In genomic region chr15:67906382-67906781, GRCh38 we compare ENCODE assay signal across 19 cellular contexts.
DNase-seq lines count a peak whose midpoint lies in the region; ATAC-seq, FAIRE-seq and TF ChIP-seq lines count a peak whose summit lies in the region.
"Had no signal": no experiment of that assay in that cellular context is flagged by ENCODE, and none has a peak within 500 bp of the region (broad histone marks: within the 10 kb centered on the region; RNA-seq: fewer than 3 reads in every experiment).

No MANE protein-coding gene starts in this region.

- H3K79me2 ChIP-seq in GM23338 (replicated peaks; ENCODE audit: insufficient read depth): no peaks in the 10 kb centered on the region

- peaks cover 25% of the 10 kb centered on the region; the same call in 2 of the 3 replicates for H3K36me3 Mint-ChIP-seq in GM23338 (ENCODE audit: low read depth)

- no peak for FAIRE-seq in RCC 7860 (lab: Jason Lieb, UNC)

- H3K4me1 Mint-ChIP-seq in GM23338: peaks cover 9% of the 10 kb centered on the region; the same call in 2 of the 3 replicates
- H3K4me1 Mint-ChIP-seq: activated CD4-positive, alpha-beta T cell treated with anti-CD3 and anti-CD28 coated beads for 36 hours; neural crest cell had no signal

- H3K9me3 ChIP-seq in BE2C: peaks cover 9% of the 10 kb centered on the region
- H3K9me3 ChIP-seq in WERI-Rb-1 (ENCODE audit: severe bottlenecking): peaks cover 12% of the 10 kb centered on the region

- H3K4me3 Mint-ChIP-seq in GM23338: no peak overlapping the region
- H3K4me3 Mint-ChIP-seq: activated CD4-positive, alpha-beta T cell treated with anti-CD3 and anti-CD28 coated beads for 36 hours; activated T-cell treated with anti-CD3 and anti-CD28 coated beads, Interleukin-2, amount 50 U/mL, for 4 hours; neural crest cell had no signal

- no peak overlapping the region for H3K4me2 ChIP-seq in GM23338

- DNase-seq in BE2C (no peak), GM23338 (ENCODE audit: low spot score) (peak; percentile 47), WERI-Rb-1 (peak; percentile 30), left ventricle myocardium superior (no peak), T-helper 9 cell (no peak), RCC 7860 (ENCODE audit: low spot score) (no peak)
- DNase-seq: activated CD4-positive, alpha-beta T cell treated with anti-CD3 and anti-CD28 coated beads for 36 hours; activated T-cell treated with anti-CD3 and anti-CD28 coated beads, Interleukin-2, amount 50 U/mL, for 4 hours; amygdala; COR-L47; effector memory CD4-positive, alpha-beta T cell; glutamatergic neuron; left lung; NCI-H1048; NCI-H510A treated with DMSO at 0.1 percent for 48 hours had no signal

- no peaks in the 10 kb centered on the region for H3F3A ChIP-seq in GM23338 (replicated peaks; ENCODE audit: low read depth)

- no peaks in the 10 kb centered on the region for H3K27me3 ChIP-seq in BE2C
- H3K27me3 ChIP-seq in GM23338 (ENCODE audit: insufficient read depth): no peaks in the 10 kb centered on the region
- no peaks in the 10 kb centered on the region for H3K27me3 ChIP-seq in WERI-Rb-1 (ENCODE audit: insufficient read depth, low read depth, severe bottlenecking)
- H3K27me3 ChIP-seq: left lung had no signal

- TF ChIP-seq CTCF in BE2C (IDR thresholded peaks at IDR 0.05; ENCODE audit: low read depth, low read length) (peak; percentile 42), GM23338 (conservative IDR thresholded peaks at IDR 0.05; ENCODE audit: low read depth in 2 of 2) (peak; percentile 59 to 68), WERI-Rb-1 (IDR thresholded peaks at IDR 0.05; ENCODE audit: low read depth, low read length) (peak; percentile 42; the same call in 1 of the 2 replicates)

- H3K9me3 Mint-ChIP-seq in GM23338: peaks cover 40% of the 10 kb centered on the region

- ATAC-seq in GM23338: peak; percentile 57
- peak; percentile 67 for ATAC-seq in left ventricle myocardium superior
- ATAC-seq in HG02852 (IDR thresholded peaks at IDR 0.05; ENCODE audit: unreplicated experiment): no peak
- no peak for ATAC-seq in HG02884 (IDR thresholded peaks at IDR 0.05; ENCODE audit: unreplicated experiment)
- ATAC-seq: activated CD4-positive, alpha-beta T cell treated with anti-CD3 and anti-CD28 coated beads for 36 hours; activated T-cell treated with anti-CD3 and anti-CD28 coated beads, Interleukin-2, amount 50 U/mL, for 4 hours; left lung had no signal

- H3K4me1 ChIP-seq in BE2C: no peaks in the 10 kb centered on the region
- peaks cover 8% of the 10 kb centered on the region; the same call in 1 of the 2 replicates for H3K4me1 ChIP-seq in GM23338 (ENCODE audit: insufficient read depth)
- H3K4me1 ChIP-seq: left lung had no signal

- no peaks in the 10 kb centered on the region for H4K20me1 ChIP-seq in GM23338 (replicated peaks; ENCODE audit: insufficient read depth)

- H3K4me3 ChIP-seq in BE2C (ENCODE audit: low read depth, low read length): no peak overlapping the region
- no peak overlapping the region for H3K4me3 ChIP-seq in GM23338
- H3K4me3 ChIP-seq in WERI-Rb-1 (ENCODE audit: low read depth, low read length): no peak overlapping the region
- H3K4me3 ChIP-seq: left lung, skin epidermis had no signal

- no peaks in the 10 kb centered on the region; the same call in 1 of the 2 replicates for H3K9me2 ChIP-seq in GM23338 (ENCODE audit: insufficient read depth)

- peaks cover 3% of the 10 kb centered on the region for H3K27me3 Mint-ChIP-seq in GM23338 (ENCODE audit: insufficient read depth, low read depth, poor library complexity)

- no peak overlapping the region for H3K27ac Mint-ChIP-seq in GM23338
- H3K27ac Mint-ChIP-seq: activated CD4-positive, alpha-beta T cell treated with anti-CD3 and anti-CD28 coated beads for 36 hours had no signal

- H2AFZ ChIP-seq in GM23338: no peak overlapping the region

- no peaks in the 10 kb centered on the region for H3K36me3 ChIP-seq in BE2C
- no peaks in the 10 kb centered on the region; the same call in 1 of the 2 replicates for H3K36me3 ChIP-seq in GM23338 (ENCODE audit: insufficient read depth)
- H3K36me3 ChIP-seq in WERI-Rb-1: no peaks in the 10 kb centered on the region
- H3K36me3 ChIP-seq: left lung had no signal

- intact Hi-C loops in left ventricle myocardium superior (cut with micrococcal nuclease): no loop called here

- H3K27ac ChIP-seq in GM23338 (ENCODE audit: low read depth) (no peak overlapping the region), WERI-Rb-1 (no peak overlapping the region)
- H3K27ac ChIP-seq: left lung, skin epidermis had no signal

TF ChIP-seq in GM23338, 12 proteins besides CTCF, POLR2A, EP300 and RAD21 (continues in another document):
- TF ChIP-seq POLR2AphosphoS5 (IDR thresholded peaks at IDR 0.05; ENCODE audit: low read depth) (no peak), JUNB (IDR thresholded peaks at IDR 0.05; ENCODE audit: unreplicated experiment) (no peak), ETS1 (IDR thresholded peaks at IDR 0.05) (no peak), ZNF462 (CRISPR knock-in tag; IDR thresholded peaks at IDR 0.05) (no peak), NANOG (IDR thresholded peaks at IDR 0.05; ENCODE audit: borderline replicate concordance) (no peak)

Comparison
In these comparisons a context has a peak if more than half of its experiments do, and no peak if none do; other contexts are left out.
1. DNase-seq: peak in GM23338 (single experiment) and WERI-Rb-1 (single experiment); none in BE2C (single experiment), left ventricle myocardium superior (single experiment), T-helper 9 cell (single experiment) and RCC 7860 (single experiment).
2. ATAC-seq: peak in GM23338 (single experiment) and left ventricle myocardium superior (single experiment); none in HG02852 (single experiment) and HG02884 (single experiment).
3. Peak in every context shown above with its lines, with median percentiles within 50 percentile points of each other: CTCF ChIP-seq.